ENCODE assay signal across 17 cellular contexts in genomic region chr1:7329868-7330615, GRCh38.
DNase-seq lines count a peak whose midpoint lies in the region; ATAC-seq and TF ChIP-seq lines count a peak whose summit lies in the region.
"Had no signal": no experiment of that assay in that cellular context is flagged by ENCODE, and none has a peak within 500 bp of the region (broad histone marks: within the 10 kb centered on the region; RNA-seq: fewer than 3 reads in every experiment).

No MANE protein-coding gene starts in this region.

- no peaks in the 10 kb centered on the region for H4K20me1 ChIP-seq in MM.1S (ENCODE audit: insufficient read depth, low read length)

- no peak for ATAC-seq in activated CD8-positive, alpha-beta memory T cell treated with anti-CD3 and anti-CD28 coated beads, Interleukin-2, amount 10 ng/mL, durations not matched to agents 7 days and 5 days
- ATAC-seq in left lobe of liver (no peak), GM19324 (IDR thresholded peaks at IDR 0.05; ENCODE audit: low FRiP score, unreplicated experiment) (no peak)
- ATAC-seq in activated CD4-positive, CD25-positive, alpha-beta regulatory T cell treated with anti-CD3 and anti-CD28 coated beads, Interleukin-2, amount 50 U/mL, for 24 hours = no peak
- ATAC-seq: HepG2 had no signal

- peaks cover 8% of the 10 kb centered on the region for H3K27me3 Mint-ChIP-seq in activated CD8-positive, alpha-beta memory T cell treated with anti-CD3 and anti-CD28 coated beads, Interleukin-2, amount 10 ng/mL, durations not matched to agents 7 days and 5 days

- no peaks in the 10 kb centered on the region for H3K4me1 ChIP-seq in MM.1S (ENCODE audit: low read length)
- H3K4me1 ChIP-seq: HAP-1 had no signal

- H3K4me1 Mint-ChIP-seq in activated CD8-positive, alpha-beta memory T cell treated with anti-CD3 and anti-CD28 coated beads, Interleukin-2, amount 10 ng/mL, durations not matched to agents 7 days and 5 days = no peaks in the 10 kb centered on the region

- no peak overlapping the region for H3K4me3 Mint-ChIP-seq in activated CD8-positive, alpha-beta memory T cell treated with anti-CD3 and anti-CD28 coated beads, Interleukin-2, amount 10 ng/mL, durations not matched to agents 7 days and 5 days
- H3K4me3 Mint-ChIP-seq: CD4-positive, alpha-beta memory T cell had no signal

- peaks cover under 1% of the 10 kb centered on the region for H3K9me3 Mint-ChIP-seq in activated CD8-positive, alpha-beta memory T cell treated with anti-CD3 and anti-CD28 coated beads, Interleukin-2, amount 10 ng/mL, durations not matched to agents 7 days and 5 days (ENCODE audit: low read depth)

- peak; percentile 20 for DNase-seq in activated CD8-positive, alpha-beta memory T cell treated with anti-CD3 and anti-CD28 coated beads, Interleukin-2, amount 50 U/mL, for 48 hours
- no peak for DNase-seq in activated CD8-positive, alpha-beta memory T cell treated with anti-CD3 and anti-CD28 coated beads, Interleukin-2, amount 10 ng/mL, durations not matched to agents 7 days and 5 days
- DNase-seq in coronary artery (ENCODE audit: low spot score) (peak; percentile 29), left lobe of liver (ENCODE audit: low spot score) (peak; percentile 32), ureter (ENCODE audit: low spot score) (peak; percentile 13), MM.1S (no peak)
- DNase-seq: BE2C; CD4-positive, alpha-beta memory T cell; DMS153; DND-41; GDM1; GOT3 had no signal

- H3K36me3 Mint-ChIP-seq in activated CD8-positive, alpha-beta memory T cell treated with anti-CD3 and anti-CD28 coated beads, Interleukin-2, amount 10 ng/mL, durations not matched to agents 7 days and 5 days = no peaks in the 10 kb centered on the region

- TF ChIP-seq CTCF in coronary artery (IDR thresholded peaks at IDR 0.05) = no peak
- TF ChIP-seq CTCF in MM.1S (IDR thresholded peaks at IDR 0.05; ENCODE audit: low read length) = no peak

- H3K9me2 ChIP-seq in MM.1S (replicated peaks; ENCODE audit: insufficient read depth, low read length) = no peaks in the 10 kb centered on the region

- no peaks in the 10 kb centered on the region for H3K36me3 ChIP-seq in MM.1S (replicated peaks; ENCODE audit: insufficient read depth, low read length)
- H3K36me3 ChIP-seq: BE2C, HAP-1 had no signal

- H3K27me3 ChIP-seq in MM.1S (replicated peaks; ENCODE audit: insufficient read depth, low read length) = peaks cover 94% of the 10 kb centered on the region
- H3K27me3 ChIP-seq: BE2C had no signal

- H3K9ac ChIP-seq in MM.1S (ENCODE audit: low read length) = no peak overlapping the region

- H3K4me3 ChIP-seq in coronary artery (no peak overlapping the region), MM.1S (ENCODE audit: low read length) (no peak overlapping the region)
- H3K4me3 ChIP-seq: HAP-1 had no signal

- no peaks in the 10 kb centered on the region for H3F3A ChIP-seq in MM.1S (ENCODE audit: insufficient read depth, low read length)

- H3K27ac ChIP-seq in coronary artery (no peak overlapping the region), MM.1S (ENCODE audit: low read length) (no peak overlapping the region)
- H3K27ac ChIP-seq: C4-2B had no signal

- no peak overlapping the region for H3K4me2 ChIP-seq in MM.1S (ENCODE audit: low read depth, low read length)

- H2AFZ ChIP-seq in MM.1S (ENCODE audit: low read length) = no peak overlapping the region

- CTCF ChIA-PET in activated CD8-positive, alpha-beta memory T cell treated with anti-CD3 and anti-CD28 coated beads, Interleukin-2, amount 10 ng/mL, durations not matched to agents 7 days and 5 days (lab: Charles Lee) = no interaction called here

- no peaks in the 10 kb centered on the region for H3K9me3 ChIP-seq in MM.1S (replicated peaks; ENCODE audit: insufficient read depth, low read length)
- H3K9me3 ChIP-seq: BE2C, HAP-1 had no signal

- H3K27ac Mint-ChIP-seq in activated CD8-positive, alpha-beta memory T cell treated with anti-CD3 and anti-CD28 coated beads, Interleukin-2, amount 10 ng/mL, durations not matched to agents 7 days and 5 days = no peak overlapping the region
- H3K27ac Mint-ChIP-seq: CD4-positive, alpha-beta memory T cell had no signal

- no peaks in the 10 kb centered on the region for H3K79me2 ChIP-seq in MM.1S (ENCODE audit: low read length)

Comparison
In these comparisons a context has a peak if more than half of its experiments do, and no peak if none do; other contexts are left out.
1. DNase-seq: peak in activated CD8-positive, alpha-beta memory T cell treated with anti-CD3 and anti-CD28 coated beads, Interleukin-2, amount 50 U/mL, for 48 hours (single experiment), coronary artery (single experiment), left lobe of liver (single experiment) and ureter (single experiment); none in activated CD8-positive, alpha-beta memory T cell treated with anti-CD3 and anti-CD28 coated beads, Interleukin-2, amount 10 ng/mL, durations not matched to agents 7 days and 5 days (single experiment) and MM.1S (single experiment).